Comparison of ENCODE assay signal across 2 cellular contexts in the genomic region with DNA sequence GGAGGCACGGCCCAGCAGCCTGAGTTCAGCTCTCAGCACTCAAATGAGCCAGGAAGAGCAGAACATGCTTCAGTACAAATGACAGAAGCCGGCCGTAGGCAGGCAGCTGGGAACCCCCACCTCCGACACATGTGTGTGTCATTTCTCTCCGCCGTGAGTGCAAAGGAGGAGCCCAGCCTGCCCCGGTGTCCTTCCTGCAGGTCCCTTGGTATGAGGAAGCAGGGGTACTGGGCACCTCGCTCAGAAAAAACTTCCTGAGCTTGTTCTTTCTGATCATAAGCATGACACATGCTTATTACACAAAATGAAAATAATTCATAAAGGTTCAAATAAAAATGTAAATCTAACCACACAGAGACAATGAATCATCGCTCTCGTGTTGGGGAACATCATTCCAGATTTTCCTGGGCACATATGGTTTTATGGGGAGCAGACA.
TF ChIP-seq lines count a peak whose summit lies in the region.

No MANE protein-coding gene starts in this region.

TF ChIP-seq in endothelial cell of umbilical vein, 7 proteins besides CTCF, POLR2A, EP300 and RAD21:
- no peak for TF ChIP-seq EZH2 (IDR thresholded peaks at IDR 0.05; ENCODE audit: borderline replicate concordance, low read depth, low read length, severe bottlenecking)
- TF ChIP-seq GATA2 (IDR thresholded peaks at IDR 0.05; ENCODE audit: insufficient read depth, insufficient read length, low read depth, low read length) = no peak
- no peak for TF ChIP-seq FOS (IDR thresholded peaks at IDR 0.05; ENCODE audit: borderline replicate concordance, insufficient read depth, low read length)
- TF ChIP-seq, protein P1, sequence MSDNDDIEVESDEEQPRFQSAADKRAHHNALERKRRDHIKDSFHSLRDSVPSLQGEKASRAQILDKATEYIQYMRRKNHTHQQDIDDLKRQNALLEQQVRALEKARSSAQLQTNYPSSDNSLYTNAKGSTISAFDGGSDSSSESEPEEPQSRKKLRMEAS (IDR thresholded peaks at IDR 0.05; ENCODE audit: insufficient read depth, insufficient read length) = no peak
- no peak for TF ChIP-seq POLR2AphosphoS5 (IDR thresholded peaks at IDR 0.05; ENCODE audit: insufficient read depth, low read depth, low read length)
- no peak for TF ChIP-seq JUN (IDR thresholded peaks at IDR 0.05; ENCODE audit: borderline replicate concordance, insufficient read depth, insufficient read length, low read depth)
- no peak for TF ChIP-seq MYC (IDR thresholded peaks at IDR 0.05; ENCODE audit: low read depth, low read length)

TF ChIP-seq in GM23338, 12 proteins besides CTCF, POLR2A, EP300 and RAD21:
- TF ChIP-seq, protein P2, sequence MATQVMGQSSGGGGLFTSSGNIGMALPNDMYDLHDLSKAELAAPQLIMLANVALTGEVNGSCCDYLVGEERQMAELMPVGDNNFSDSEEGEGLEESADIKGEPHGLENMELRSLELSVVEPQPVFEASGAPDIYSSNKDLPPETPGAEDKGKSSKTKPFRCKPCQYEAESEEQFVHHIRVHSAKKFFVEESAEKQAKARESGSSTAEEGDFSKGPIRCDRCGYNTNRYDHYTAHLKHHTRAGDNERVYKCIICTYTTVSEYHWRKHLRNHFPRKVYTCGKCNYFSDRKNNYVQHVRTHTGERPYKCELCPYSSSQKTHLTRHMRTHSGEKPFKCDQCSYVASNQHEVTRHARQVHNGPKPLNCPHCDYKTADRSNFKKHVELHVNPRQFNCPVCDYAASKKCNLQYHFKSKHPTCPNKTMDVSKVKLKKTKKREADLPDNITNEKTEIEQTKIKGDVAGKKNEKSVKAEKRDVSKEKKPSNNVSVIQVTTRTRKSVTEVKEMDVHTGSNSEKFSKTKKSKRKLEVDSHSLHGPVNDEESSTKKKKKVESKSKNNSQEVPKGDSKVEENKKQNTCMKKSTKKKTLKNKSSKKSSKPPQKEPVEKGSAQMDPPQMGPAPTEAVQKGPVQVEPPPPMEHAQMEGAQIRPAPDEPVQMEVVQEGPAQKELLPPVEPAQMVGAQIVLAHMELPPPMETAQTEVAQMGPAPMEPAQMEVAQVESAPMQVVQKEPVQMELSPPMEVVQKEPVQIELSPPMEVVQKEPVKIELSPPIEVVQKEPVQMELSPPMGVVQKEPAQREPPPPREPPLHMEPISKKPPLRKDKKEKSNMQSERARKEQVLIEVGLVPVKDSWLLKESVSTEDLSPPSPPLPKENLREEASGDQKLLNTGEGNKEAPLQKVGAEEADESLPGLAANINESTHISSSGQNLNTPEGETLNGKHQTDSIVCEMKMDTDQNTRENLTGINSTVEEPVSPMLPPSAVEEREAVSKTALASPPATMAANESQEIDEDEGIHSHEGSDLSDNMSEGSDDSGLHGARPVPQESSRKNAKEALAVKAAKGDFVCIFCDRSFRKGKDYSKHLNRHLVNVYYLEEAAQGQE (IDR thresholded peaks at IDR 0.05; ENCODE audit: unreplicated experiment) = no peak
- TF ChIP-seq, protein P3, sequence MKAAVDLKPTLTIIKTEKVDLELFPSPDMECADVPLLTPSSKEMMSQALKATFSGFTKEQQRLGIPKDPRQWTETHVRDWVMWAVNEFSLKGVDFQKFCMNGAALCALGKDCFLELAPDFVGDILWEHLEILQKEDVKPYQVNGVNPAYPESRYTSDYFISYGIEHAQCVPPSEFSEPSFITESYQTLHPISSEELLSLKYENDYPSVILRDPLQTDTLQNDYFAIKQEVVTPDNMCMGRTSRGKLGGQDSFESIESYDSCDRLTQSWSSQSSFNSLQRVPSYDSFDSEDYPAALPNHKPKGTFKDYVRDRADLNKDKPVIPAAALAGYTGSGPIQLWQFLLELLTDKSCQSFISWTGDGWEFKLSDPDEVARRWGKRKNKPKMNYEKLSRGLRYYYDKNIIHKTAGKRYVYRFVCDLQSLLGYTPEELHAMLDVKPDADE (IDR thresholded peaks at IDR 0.05) = no peak
- TF ChIP-seq EZH2 (IDR thresholded peaks at IDR 0.05; ENCODE audit: low read depth, unreplicated experiment) (no peak), ZNF331 (CRISPR knock-in tag; IDR thresholded peaks at IDR 0.05; ENCODE audit: low read depth) (no peak), STAT1 (IDR thresholded peaks at IDR 0.05; ENCODE audit: unreplicated experiment) (no peak)
TF ChIP-seq in GM23338: peak in this region for 0.
